Comparison of ENCODE assay signal across 8 cellular contexts in the genomic region with DNA sequence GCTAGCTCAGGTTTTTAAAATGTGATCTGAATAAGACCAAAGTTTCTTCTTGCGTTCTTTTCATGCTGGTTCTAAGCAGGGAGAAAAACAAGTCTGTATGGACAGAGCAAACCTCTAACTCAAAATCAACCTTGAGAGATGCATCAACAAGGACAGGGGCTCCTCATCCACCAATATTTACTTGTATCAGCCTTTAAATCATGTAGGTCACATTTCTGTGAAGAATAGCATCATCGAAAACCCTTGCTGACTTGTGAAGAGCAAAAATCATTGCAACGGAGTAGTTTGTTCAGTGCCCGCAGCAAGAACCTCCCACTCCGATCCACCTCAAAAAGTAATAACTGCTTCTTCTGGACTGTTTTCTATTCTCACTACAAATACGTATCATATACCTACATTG. TPM values are rescaled to one million over a fixed set of nuclear protein-coding genes. Genes with fewer than 3 reads are reported as not detected.
DNase-seq lines count a peak whose midpoint lies in the region; ATAC-seq, FAIRE-seq and TF ChIP-seq lines count a peak whose summit lies in the region.

No MANE protein-coding gene starts in this region.

- FAIRE-seq in endometrium (lab: Jason Lieb, UNC), result peak; percentile 88

- H2BK12ac ChIP-seq in neuronal stem cell (ENCODE audit: low read length), result no peak overlapping the region

- peak overlapping the region; percentile 58; the same call in 1 of the 2 replicates for H3K9ac ChIP-seq in BLaER1
- H3K9ac ChIP-seq in OCI-LY1 (ENCODE audit: low read length), result peak overlapping the region; percentile 59
- no peak overlapping the region for H3K9ac ChIP-seq in neuronal stem cell (ENCODE audit: low read depth, low read length, poor library complexity)

- H3K79me2 ChIP-seq in OCI-LY1 (ENCODE audit: insufficient read depth, low read length), result no peaks in the 10 kb centered on the region

- no peaks in the 10 kb centered on the region for H4K20me1 ChIP-seq in BLaER1
- H4K20me1 ChIP-seq in OCI-LY1 (ENCODE audit: insufficient read depth, low read length), result no peaks in the 10 kb centered on the region

- no peak overlapping the region for H2BK120ac ChIP-seq in neuronal stem cell (ENCODE audit: low read depth, low read length)

- H3F3A ChIP-seq in OCI-LY1 (ENCODE audit: insufficient read depth, low read length), result no peaks in the 10 kb centered on the region

- no peak overlapping the region for H4K8ac ChIP-seq in neuronal stem cell (ENCODE audit: low read depth, low read length)

- in situ Hi-C loops in GM13977 (cut with MboI; ENCODE audit: low pct_unique_long_range_greater_than_20kb, low sequenced_read_pairs, unreplicated experiment), result no loop called here

- no peaks in the 10 kb centered on the region for H3K27me3 ChIP-seq in BLaER1
- no peaks in the 10 kb centered on the region for H3K27me3 ChIP-seq in OCI-LY1 (ENCODE audit: insufficient read depth, low read length)
- H3K27me3 ChIP-seq in neuronal stem cell (ENCODE audit: control insufficient read depth in 3 of 3, insufficient read depth in 3 of 3, low read depth in 1 of 3, low read length in 3 of 3), result peaks cover 0 to 4% (median 0%) of the 10 kb centered on the region in 3 experiments

- H3K4me3 ChIP-seq in BLaER1, result peak overlapping the region; percentile 69
- peak overlapping the region; percentile 63 for H3K4me3 ChIP-seq in OCI-LY1 (ENCODE audit: low read depth, low read length, poor library complexity, severe bottlenecking)
- peak overlapping the region in 1 of 2 donors; percentile 58 for H3K4me3 ChIP-seq in neuronal stem cell (ENCODE audit: low read length in 2 of 2)

- H2AFZ ChIP-seq in OCI-LY1 (ENCODE audit: low read length) (peak overlapping the region; percentile 90; the same call in 1 of the 2 replicates), neuronal stem cell (ENCODE audit: low read length) (peak overlapping the region; percentile 95)

- H3K4me2 ChIP-seq in BLaER1 (peak overlapping the region; percentile 82), OCI-LY1 (ENCODE audit: low read length) (peak overlapping the region; percentile 77), neuronal stem cell (ENCODE audit: insufficient read depth, low read length, poor library complexity, severe bottlenecking) (no peak overlapping the region)

- H3K27ac ChIP-seq in BLaER1 (no peak overlapping the region), OCI-LY1 (ENCODE audit: low read depth, low read length, poor library complexity, severe bottlenecking) (no peak overlapping the region), neuronal stem cell (replicated peaks; ENCODE audit: low read length) (no peak overlapping the region)

- peaks cover 14% of the 10 kb centered on the region for H3K4me1 ChIP-seq in BLaER1
- peaks cover 25% of the 10 kb centered on the region for H3K4me1 ChIP-seq in OCI-LY1 (ENCODE audit: insufficient read depth, low read length, severe bottlenecking)
- peaks cover 2 to 4% of the 10 kb centered on the region in 2 donors for H3K4me1 ChIP-seq in neuronal stem cell (ENCODE audit: control insufficient read depth in 2 of 2, insufficient read depth in 1 of 2, low read depth in 1 of 2, low read length in 2 of 2)

- no peak for ATAC-seq in HG03175 (IDR thresholded peaks at IDR 0.05; ENCODE audit: unreplicated experiment)

- H3K18ac ChIP-seq in neuronal stem cell (ENCODE audit: low read length), result no peak overlapping the region

- H3K23ac ChIP-seq in neuronal stem cell (ENCODE audit: low read depth, low read length, poor library complexity), result no peak overlapping the region

- H2AK5ac ChIP-seq in neuronal stem cell (ENCODE audit: low read depth, low read length), result no peak overlapping the region

- no peak overlapping the region for H2BK5ac ChIP-seq in neuronal stem cell (ENCODE audit: low read length)

- H3K4ac ChIP-seq in neuronal stem cell (ENCODE audit: low read length), result no peak overlapping the region

- no peaks in the 10 kb centered on the region for H3K9me2 ChIP-seq in OCI-LY1 (ENCODE audit: low read depth, low read length)

- WGBS in neuronal stem cell (ENCODE audit: extremely low coverage in 2 of 2, insufficient read length in 2 of 2, insufficient replicate concordance in 1 of 2), 2 donors, result no CpG with 5 or more reads among the region's 6 CpGs

- DNase-seq in neuronal stem cell (ENCODE audit: low spot score) (no peak), OCI-M1 (lab: John Stamatoyannopoulos, UW) (no peak), GM13977 (ENCODE audit: low spot score) (no peak), KG1 (lab: John Stamatoyannopoulos, UW) (no peak)

- no peak overlapping the region for H4K91ac ChIP-seq in neuronal stem cell (ENCODE audit: low read depth, low read length, poor library complexity)

- H3K9me3 ChIP-seq in BLaER1 (no peaks in the 10 kb centered on the region), OCI-LY1 (ENCODE audit: low read length) (no peaks in the 10 kb centered on the region), neuronal stem cell (replicated peaks in 1 of 2; ENCODE audit: control insufficient read depth in 2 of 2, insufficient read depth in 1 of 2, low read depth in 1 of 2, low read length in 2 of 2) (peaks cover 1 to 6% of the 10 kb centered on the region in 2 donors)

- H3K14ac ChIP-seq in neuronal stem cell (ENCODE audit: low read length), result no peak overlapping the region

- H3K79me1 ChIP-seq in neuronal stem cell (ENCODE audit: low read depth, low read length), result no peaks in the 10 kb centered on the region

- H2BK15ac ChIP-seq in neuronal stem cell (ENCODE audit: low read length), result no peak overlapping the region

- TF ChIP-seq CTCF in OCI-LY1 (IDR thresholded peaks at IDR 0.05; ENCODE audit: low read length), result no peak
- TF ChIP-seq CTCF in GM13977 (IDR thresholded peaks at IDR 0.05; ENCODE audit: extremely low read depth, insufficient read depth, missing control alignments), result no peak

- H3K36me3 ChIP-seq in BLaER1 (no peaks in the 10 kb centered on the region), OCI-LY1 (ENCODE audit: insufficient read depth, low read length) (no peaks in the 10 kb centered on the region), neuronal stem cell (replicated peaks in 1 of 2; ENCODE audit: control insufficient read depth in 2 of 2, insufficient read depth in 2 of 2, low read length in 2 of 2) (no peaks in the 10 kb centered on the region)

RNA-seq across cellular contexts. Expression of gene ATP10D, which starts 1.2 kb away (rescaled TPM):
- polyA plus RNA-seq in neuronal stem cell (2013, experiment 1 of 2), result 3.0 TPM
- 4.0 TPM for polyA plus RNA-seq in neuronal stem cell (2013, experiment 2 of 2)

RNA-seq across cellular contexts. Expression of gene COMMD8, which starts 22.8 kb away (rescaled TPM):
- 17.6 TPM for polyA plus RNA-seq in neuronal stem cell (2013, experiment 1 of 2)
- polyA plus RNA-seq in neuronal stem cell (2013, experiment 2 of 2), result 17.2 TPM
